ENCODE assay signal across 34 cellular contexts in genomic region chr9:28976684-28977083, GRCh38.
"Had no signal": no experiment of that assay in that cellular context is flagged by ENCODE, and none has a peak within 500 bp of the region (broad histone marks: within the 10 kb centered on the region; RNA-seq: fewer than 3 reads in every experiment).

No MANE protein-coding gene starts in this region.

- H3K9me3 ChIP-seq: ascending aorta, SJCRH30 had no signal

- H3K4me3 ChIP-seq: ascending aorta, cardiac muscle cell, SJCRH30 had no signal

- ATAC-seq: activated CD8-positive, alpha-beta memory T cell treated with anti-CD3 and anti-CD28 coated beads, Interleukin-2, amount 10 ng/mL, durations not matched to agents 7 days and 5 days; activated T-cell treated with anti-CD3 and anti-CD28 coated beads, Interleukin-2, amount 50 U/mL, for 72 hours; activated T-helper 17 cell treated with anti-CD3 and anti-CD28 coated beads, Interleukin-2, amount 50 U/mL, for 72 hours; Panc1 had no signal

- DNase-seq: activated CD4-positive, alpha-beta memory T cell treated with anti-CD3 and anti-CD28 coated beads, Interleukin-2, amount 10 ng/mL, durations not matched to agents 7 days and 5 days; activated CD4-positive, alpha-beta T cell treated with anti-CD3 and anti-CD28 coated beads for 1 hour; activated CD4-positive, alpha-beta T cell treated with anti-CD3 and anti-CD28 coated beads for 48 hours; activated CD4-positive, CD25-positive, alpha-beta regulatory T cell; activated CD8-positive, alpha-beta memory T cell treated with anti-CD3 and anti-CD28 coated beads for 24 hours; activated CD8-positive, alpha-beta memory T cell treated with anti-CD3 and anti-CD28 coated beads, Interleukin-2, amount 10 ng/mL, durations not matched to agents 7 days and 5 days; activated effector memory CD4-positive, alpha-beta T cell treated with anti-CD3 and anti-CD28 coated beads, Interleukin-2, amount 50 U/mL, for 16 hours; activated naive CD4-positive, alpha-beta T cell; activated naive CD8-positive, alpha-beta T cell treated with anti-CD3 and anti-CD28 coated beads, Interleukin-2, amount 10 ng/mL, durations not matched to agents 7 days and 5 days; activated T-cell treated with anti-CD3 and anti-CD28 coated beads, Interleukin-2, amount 50 U/mL, for 1 hour; activated T-cell treated with anti-CD3 and anti-CD28 coated beads, Interleukin-2, amount 50 U/mL, for 72 hours; amygdala; Kasumi-1; KG1; MM.1S; MV-4-11; NCI-H1092; NCI-H1417; NCI-H146; NCI-H1930; NCI-H2081 treated with DMSO at 0.1 percent for 48 hours; NCI-H226; NCI-H524 treated with DMSO at 0.1 percent for 48 hours; SHP77; SJCRH30; SW 1271; T-helper 1 cell; T-helper 2 cell; T-helper 9 cell; WERI-Rb-1 had no signal

- H3K27me3 ChIP-seq: ascending aorta, cardiac muscle cell, SJCRH30 had no signal

- H3K36me3 ChIP-seq: ascending aorta, cardiac muscle cell, SJCRH30, WERI-Rb-1 had no signal

- H3K4me1 ChIP-seq: ascending aorta, SJCRH30 had no signal

- H3K27ac ChIP-seq: ascending aorta, cardiac muscle cell, SJCRH30, WERI-Rb-1 had no signal
